10 cellular contexts compared by ENCODE assay signal in genomic region chr7:112207765-112208164, GRCh38. TPM values are rescaled to one million over a fixed set of nuclear protein-coding genes. Genes with fewer than 3 reads are reported as not detected.
DNase-seq lines count a peak whose midpoint lies in the region; ATAC-seq and TF ChIP-seq lines count a peak whose summit lies in the region.
"Had no signal": no experiment of that assay in that cellular context is flagged by ENCODE, and none has a peak within 500 bp of the region (broad histone marks: within the 10 kb centered on the region; RNA-seq: fewer than 3 reads in every experiment).

No MANE protein-coding gene starts in this region.

- H4K20me1 ChIP-seq in DOHH2 (ENCODE audit: control insufficient read depth, insufficient read depth, low read depth, low read length) (peaks cover 12% of the 10 kb centered on the region; the same call in 1 of the 2 replicates), MM.1S (ENCODE audit: insufficient read depth, low read length) (no peaks in the 10 kb centered on the region)

- H3K9me3 ChIP-seq in DOHH2 (ENCODE audit: control insufficient read depth, insufficient read depth, low read length) (no peaks in the 10 kb centered on the region), MM.1S (replicated peaks; ENCODE audit: insufficient read depth, low read length) (no peaks in the 10 kb centered on the region)
- H3K9me3 ChIP-seq: esophagus squamous epithelium, SJCRH30 had no signal

- no peak overlapping the region for H3K27ac ChIP-seq in DOHH2 (ENCODE audit: low read depth, low read length)
- H3K27ac ChIP-seq in MM.1S (ENCODE audit: low read length): peak overlapping the region; percentile 50; the same call in 1 of the 2 replicates
- no peak overlapping the region for H3K27ac ChIP-seq in dorsolateral prefrontal cortex
- H3K27ac ChIP-seq: SJCRH30 had no signal

- H3K79me2 ChIP-seq in DOHH2 (ENCODE audit: control insufficient read depth, low read length): peaks cover 54% of the 10 kb centered on the region
- peaks cover 93% of the 10 kb centered on the region for H3K79me2 ChIP-seq in MM.1S (ENCODE audit: low read length)

- 0 out of 2 replicates have a peak overlapping the region, but pooled peaks have one; percentile 89 for H2AFZ ChIP-seq in MM.1S (ENCODE audit: low read length)

- H3K4me3 Mint-ChIP-seq in nephron progenitor cell: peak overlapping the region; percentile 98

- no peaks in the 10 kb centered on the region for H3K9me3 Mint-ChIP-seq in nephron progenitor cell

- H3K27me3 Mint-ChIP-seq in nephron progenitor cell (ENCODE audit: low read depth, poor library complexity): no peaks in the 10 kb centered on the region

- H3K9ac ChIP-seq in MM.1S (ENCODE audit: low read length): peak overlapping the region; percentile 70; the same call in 1 of the 2 replicates

- no peak overlapping the region for H3K27ac Mint-ChIP-seq in nephron progenitor cell

- TF ChIP-seq CTCF in DOHH2 (IDR thresholded peaks at IDR 0.05; ENCODE audit: low read depth, low read length, poor library complexity, severe bottlenecking): no peak
- TF ChIP-seq CTCF in MM.1S (IDR thresholded peaks at IDR 0.05; ENCODE audit: low read length): no peak
- no peak for TF ChIP-seq CTCF in dorsolateral prefrontal cortex (IDR thresholded peaks at IDR 0.05 in 54 of 56, conservative IDR thresholded peaks at IDR 0.05 in 2 of 56; ENCODE audit: low read depth in 1 of 56, partially characterized antibody in 56 of 56)
- no peak for TF ChIP-seq CTCF in nephron progenitor cell (IDR thresholded peaks at IDR 0.05)

- H3K27me3 ChIP-seq in DOHH2 (ENCODE audit: control insufficient read depth, low read length): peaks cover 25% of the 10 kb centered on the region
- no peaks in the 10 kb centered on the region for H3K27me3 ChIP-seq in MM.1S (replicated peaks; ENCODE audit: insufficient read depth, low read length)
- no peaks in the 10 kb centered on the region for H3K27me3 ChIP-seq in dorsolateral prefrontal cortex
- H3K27me3 ChIP-seq: esophagus squamous epithelium, SJCRH30 had no signal

- ATAC-seq in GM18909 (IDR thresholded peaks at IDR 0.05; ENCODE audit: poor library complexity, unreplicated experiment): no peak

- no peak for DNase-seq in MM.1S
- no peak for DNase-seq in dorsolateral prefrontal cortex
- no peak for DNase-seq in nephron progenitor cell
- DNase-seq in AG20443 (ENCODE audit: low spot score): no peak
- DNase-seq in islet precursor cell: no peak
- DNase-seq: activated gamma-delta T cell, esophagus squamous epithelium had no signal

- H3K4me3 ChIP-seq in DOHH2 (ENCODE audit: low read length) (peak overlapping the region; percentile 89), MM.1S (ENCODE audit: low read length) (peak overlapping the region; percentile 86), dorsolateral prefrontal cortex (peak overlapping the region in 41 of 59 donors; percentile 69 to 100 (median 95))

- H3K4me2 ChIP-seq in DOHH2 (ENCODE audit: low read length) (peak overlapping the region; percentile 86), MM.1S (ENCODE audit: low read depth, low read length) (peak overlapping the region; percentile 64)

- H3K4me1 ChIP-seq in DOHH2 (ENCODE audit: control insufficient read depth, low read length): peaks cover 29% of the 10 kb centered on the region
- no peaks in the 10 kb centered on the region; the same call in 1 of the 2 replicates for H3K4me1 ChIP-seq in MM.1S (ENCODE audit: low read length)
- H3K4me1 ChIP-seq: SJCRH30 had no signal

- no peaks in the 10 kb centered on the region for H3K36me3 Mint-ChIP-seq in nephron progenitor cell (ENCODE audit: low read depth)

- H3K36me3 ChIP-seq in DOHH2 (ENCODE audit: control insufficient read depth, low read length) (peaks cover 3% of the 10 kb centered on the region; the same call in 1 of the 2 replicates), MM.1S (replicated peaks; ENCODE audit: insufficient read depth, low read length) (no peaks in the 10 kb centered on the region)
- H3K36me3 ChIP-seq: esophagus squamous epithelium, SJCRH30 had no signal

- peaks cover 35% of the 10 kb centered on the region for H3K4me1 Mint-ChIP-seq in nephron progenitor cell

- H3F3A ChIP-seq in DOHH2 (ENCODE audit: control insufficient read depth, insufficient read depth) (no peaks in the 10 kb centered on the region), MM.1S (ENCODE audit: insufficient read depth, low read length) (peaks cover 34% of the 10 kb centered on the region)

- H3K9me2 ChIP-seq in DOHH2 (replicated peaks; ENCODE audit: control insufficient read depth, low read length): no peaks in the 10 kb centered on the region
- no peaks in the 10 kb centered on the region for H3K9me2 ChIP-seq in MM.1S (replicated peaks; ENCODE audit: insufficient read depth, low read length)

- intact Hi-C loops in dorsolateral prefrontal cortex (cut with DNase I): loop anchor here (2.0 to 10.0 kb wide), 10 partner anchors 45 to 455 kb away; partner anchors contain the start of gene IFRD1 (in 1 of the 2)

RNA-seq across cellular contexts. Expression of gene ZNF277, which starts 1.3 kb away (rescaled TPM):
- 10 to 100 TPM; 14.7 to 33.1 (median 22.0) TPM for total RNA-seq in dorsolateral prefrontal cortex

RNA-seq across cellular contexts. Expression of gene DOCK4, which starts 1.6 kb away (rescaled TPM):
- total RNA-seq in dorsolateral prefrontal cortex: 100 to 1,000 TPM; 113 to 236 (median 152) TPM
